In the genomic region with DNA sequence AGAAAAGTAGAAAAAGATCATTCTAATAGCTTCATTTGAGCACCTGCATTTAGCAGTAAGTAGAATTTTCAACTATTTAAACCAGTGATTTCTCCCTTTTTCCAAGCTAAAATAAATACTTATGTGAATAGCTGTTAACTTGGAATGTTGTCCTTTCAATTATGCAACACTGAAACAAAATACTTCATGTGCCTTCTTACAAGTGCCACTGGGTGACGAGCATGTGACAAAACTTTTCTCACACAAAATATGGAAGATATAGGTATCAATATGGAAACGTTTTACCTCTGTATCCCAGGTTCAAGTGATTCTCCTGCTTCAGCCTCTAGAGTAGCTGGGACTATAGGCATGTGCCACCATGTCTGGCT, we compare ENCODE assay signal across 8 cellular contexts.
"Had no signal": no experiment of that assay in that cellular context is flagged by ENCODE, and none has a peak within 500 bp of the region (broad histone marks: within the 10 kb centered on the region; RNA-seq: fewer than 3 reads in every experiment).

No MANE protein-coding gene starts in this region.

- H3K36me3 ChIP-seq: HAP-1 had no signal

- ATAC-seq: GM23338 had no signal

- H3K9me3 ChIP-seq: HAP-1 had no signal

- H3K4me1 ChIP-seq: HAP-1 had no signal

- H3K27ac ChIP-seq: GM23248 had no signal

- H3K4me3 ChIP-seq: GM23248, GM23338, HAP-1 had no signal

- DNase-seq: GM23248, GOT3, H7, H9, HCEC 1CT, HFFc6 had no signal
